Comparison of ENCODE assay signal across 8 cellular contexts in genomic region chr3:39051649-39052557, GRCh38. TPM values are rescaled to one million over a fixed set of nuclear protein-coding genes. Genes with fewer than 3 reads are reported as not detected.
A peak's percentile ranks its signal among the peaks of the same experiment; 100 is the strongest.
DNase-seq lines count a peak whose midpoint lies in the region; ATAC-seq and TF ChIP-seq lines count a peak whose summit lies in the region.

Gene SCN11A, minus strand, starts transcription at chr3:39051944. Its CDS starts 101,582 bp downstream, at chr3:38950362.
Gene WDR48, plus strand, starts transcription at chr3:39052016. Its CDS starts 10 bp downstream, at chr3:39052026.

- 1% methylated on average over 11 to 41 of the region's 68 CpGs for WGBS in upper lobe of left lung, 2 donors

- H3K4me3 ChIP-seq in upper lobe of left lung, result peak within 1 kb of the TSS; percentile 81 to 97 (median 87)

- no peaks in the 10 kb centered on the region for H3K9me3 ChIP-seq in upper lobe of left lung

- intact Hi-C loops in left cardiac atrium (cut with DNase I) (no loop called here), posterior cingulate gyrus (cut with DNase I) (loop anchor here (5.0 kb wide), 1 partner anchor 55 kb away; the partner anchor contains the start of genes GORASP1 and TTC21A)

- TF ChIP-seq EP300 in upper lobe of left lung (IDR thresholded peaks at IDR 0.05), result peak in 1 of 4 donors; percentile 46

- TF ChIP-seq CTCF in GM13976 (IDR thresholded peaks at IDR 0.05; ENCODE audit: borderline replicate concordance, control extremely low read depth, extremely low read depth, insufficient read depth, missing control alignments), result no peak
- no peak for TF ChIP-seq CTCF in upper lobe of left lung (IDR thresholded peaks at IDR 0.05)

- no peaks in the 10 kb centered on the region for H3K36me3 ChIP-seq in upper lobe of left lung

- H3K27ac ChIP-seq in upper lobe of left lung, result peak within 1 kb of the TSS; percentile 90 to 95 (median 91)

- DNase-seq in GM13976 (ENCODE audit: low spot score), result peak; percentile 92
- DNase-seq in NCI-H1436 treated with DMSO at 0.1 percent for 48 hours (lab: John Stamatoyannopoulos, UW), result peak; percentile 17
- peak; percentile 90 for DNase-seq in T follicular helper cell (ENCODE audit: low read depth)
- peak; percentile 91 for DNase-seq in amniotic epithelial cell (ENCODE audit: low read depth)
- peak; percentile 96 for DNase-seq in left cardiac atrium
- peak; percentile 94 to 99 (median 96) for DNase-seq in posterior cingulate gyrus
- DNase-seq in upper lobe of left lung, result peak; percentile 91 to 96

- TF ChIP-seq POLR2A in upper lobe of left lung (IDR thresholded peaks at IDR 0.05), result peak in 3 of 4 donors; percentile 85 to 96 (median 87)

- H3K27me3 ChIP-seq in upper lobe of left lung, result no peaks in the 10 kb centered on the region

- in situ Hi-C loops in GM13976 (cut with MboI; ENCODE audit: low sequenced_read_pairs, unreplicated experiment), result no loop called here

- ATAC-seq in HG02852 (IDR thresholded peaks at IDR 0.05; ENCODE audit: unreplicated experiment) (peak; percentile 97), left cardiac atrium (peak; percentile 100), upper lobe of left lung (ENCODE audit: low FRiP score in 2 of 2) (peak; percentile 97 to 99)

- peaks cover 15 to 23% (median 18%) of the 10 kb centered on the region in 4 donors for H3K4me1 ChIP-seq in upper lobe of left lung

RNA-seq across cellular contexts. Expression of gene SCN11A, which starts in this region (rescaled TPM):
- not detected for total RNA-seq in left cardiac atrium
- total RNA-seq in upper lobe of left lung, result 1 to 10 TPM in 1 of 6 donors, under 1 TPM in 4, not detected in 1; 0.09 to 1.0 (median 0.10) TPM

RNA-seq across cellular contexts. Expression of gene WDR48, which starts in this region (rescaled TPM):
- total RNA-seq in left cardiac atrium (10 to 100 TPM; 21.4 to 26.7 TPM), upper lobe of left lung (10 to 100 TPM in 5 of 6 donors, 1 to 10 TPM in 1; 9.7 to 30.2 (median 25.5) TPM)

Comparison
In these comparisons a context has a peak if more than half of its experiments do, and no peak if none do; other contexts are left out.
1. Peak in every context shown above with its lines: DNase-seq, ATAC-seq, H3K4me3 ChIP-seq and H3K27ac ChIP-seq.
2. DNase-seq: peak in every context shown above with its lines; median percentile 96 in left cardiac atrium; 96 in posterior cingulate gyrus; 94 in upper lobe of left lung; 92 in GM13976; 91 in amniotic epithelial cell; 90 in T follicular helper cell; 17 in NCI-H1436 treated with DMSO at 0.1 percent for 48 hours.